20 cellular contexts compared by ENCODE assay signal in genomic region chr4:173543266-173543665, GRCh38. TPM values are rescaled to one million over a fixed set of nuclear protein-coding genes. Genes with fewer than 3 reads are reported as not detected.
"Had no signal": no experiment of that assay in that cellular context is flagged by ENCODE, and none has a peak within 500 bp of the region (broad histone marks: within the 10 kb centered on the region; RNA-seq: fewer than 3 reads in every experiment).

No MANE protein-coding gene starts in this region.

- H3K36me3 ChIP-seq: gastrocnemius medialis, pancreas, stomach had no signal

- H3K9me3 ChIP-seq: gastrocnemius medialis, pancreas, psoas muscle, sigmoid colon, stomach had no signal

- DNase-seq: cortex of kidney; dorsolateral prefrontal cortex; effector memory CD4-positive, alpha-beta T cell; gastrocnemius medialis; glutamatergic neuron; left colon; mammary epithelial cell; occipital lobe; pancreas; psoas muscle; retina; sigmoid colon; small intestine; stimulated activated CD4-positive, alpha-beta T cell treated with anti-CD3 and anti-CD28 coated beads, Interleukin-12 subunit alpha, Interleukin-12 subunit beta, amount 100 ng/mL, for 4 hours; stimulated activated naive CD4-positive, alpha-beta T cell; stomach; trophoblast cell had no signal

- H3K27ac ChIP-seq: dorsolateral prefrontal cortex, gastrocnemius medialis, hepatocyte, pancreas, psoas muscle had no signal

- ATAC-seq: esophagus mucosa, gastrocnemius medialis, left colon, pancreas, psoas muscle had no signal

- H3K4me3 ChIP-seq: dorsolateral prefrontal cortex, gastrocnemius medialis, hepatocyte, pancreas, psoas muscle, sigmoid colon, stomach had no signal

- H3K27me3 ChIP-seq: sigmoid colon had no signal

RNA-seq across cellular contexts. Expression of gene HAND2, which starts 13.2 kb away (rescaled TPM):
- total RNA-seq: kidney epithelial cell, mammary epithelial cell, occipital lobe had no signal
- polyA plus RNA-seq: mammary epithelial cell had no signal
